In genomic region chr1:170414989-170415733, GRCh38 we compare ENCODE assay signal across 15 cellular contexts.
DNase-seq lines count a peak whose midpoint lies in the region; ATAC-seq and TF ChIP-seq lines count a peak whose summit lies in the region.
"Had no signal": no experiment of that assay in that cellular context is flagged by ENCODE, and none has a peak within 500 bp of the region (broad histone marks: within the 10 kb centered on the region; RNA-seq: fewer than 3 reads in every experiment).

No MANE protein-coding gene starts in this region.

- no peaks in the 10 kb centered on the region for H4K20me1 ChIP-seq in fibroblast of lung (ENCODE audit: control insufficient read depth, extremely low read depth, insufficient read depth, low read length)

- H2BK15ac ChIP-seq in mesenchymal stem cell (ENCODE audit: low read depth, poor library complexity, severe bottlenecking): no peak overlapping the region

- H3K4me1 ChIP-seq in fibroblast of lung (ENCODE audit: control insufficient read depth, extremely low read depth, insufficient read depth, low read length) (peaks cover 9% of the 10 kb centered on the region), mesenchymal stem cell (ENCODE audit: control insufficient read depth, insufficient read depth, low read depth, low read length) (no peaks in the 10 kb centered on the region)

- no peak overlapping the region for H3K23ac ChIP-seq in mesenchymal stem cell (ENCODE audit: low read length in 2 of 2)

- H3K79me2 ChIP-seq in fibroblast of lung (ENCODE audit: control insufficient read depth, insufficient read depth, low read length): no peaks in the 10 kb centered on the region

- no peak overlapping the region for H3K9ac ChIP-seq in fibroblast of lung (ENCODE audit: insufficient read depth, low read length)
- H3K9ac ChIP-seq in mesenchymal stem cell (ENCODE audit: low read length): peak overlapping the region; percentile 83

- H2AFZ ChIP-seq in fibroblast of lung (ENCODE audit: low read length): no peak overlapping the region
- H2AFZ ChIP-seq in mesenchymal stem cell (ENCODE audit: low read depth, low read length): no peak overlapping the region

- no peak overlapping the region for H2BK12ac ChIP-seq in mesenchymal stem cell (ENCODE audit: low read length in 2 of 2)

- DNase-seq in Right ventricle myocardium inferior (ENCODE audit: missing footprints): no peak
- DNase-seq in cardiac septum (ENCODE audit: low spot score): no peak
- DNase-seq in fibroblast of lung (ENCODE audit: low read depth in 2 of 2): peak; percentile 50 to 63
- DNase-seq in mesenchymal stem cell: no peak
- DNase-seq in inferior parietal cortex (ENCODE audit: extremely low spot score): no peak
- DNase-seq in NCI-H82 (lab: John Stamatoyannopoulos, UW): no peak
- DNase-seq: activated CD4-positive, alpha-beta memory T cell treated with anti-CD3 and anti-CD28 coated beads for 36 hours; COR-L47; kidney glomerular epithelial cell; naive thymus-derived CD4-positive, alpha-beta T cell; NCI-H2081; retina; stimulated activated naive CD4-positive, alpha-beta T cell had no signal

- H3K4ac ChIP-seq in mesenchymal stem cell (ENCODE audit: low read depth in 1 of 2, low read length in 2 of 2): no peak overlapping the region

- no peak overlapping the region for H3K4me2 ChIP-seq in fibroblast of lung (ENCODE audit: extremely low read depth, insufficient read depth, low read length)
- H3K4me2 ChIP-seq in mesenchymal stem cell (ENCODE audit: low read length, poor library complexity, severe bottlenecking): no peak overlapping the region

- intact Hi-C loops in Right ventricle myocardium inferior (cut with DNase I): loop anchor here (5.0 to 10.0 kb wide), 5 partner anchors 63 to 340 kb away; partner anchors contain the start of genes GORAB, KIFAP3 and PRRX1
- intact Hi-C loops in cardiac septum (cut with DNase I): loop anchor here (5.0 kb wide), 3 partner anchors 117 to 247 kb away; partner anchors contain the start of genes GORAB and PRRX1

- ATAC-seq in Right ventricle myocardium inferior (peak; percentile 79), HG02981 (IDR thresholded peaks at IDR 0.05; ENCODE audit: unreplicated experiment) (no peak), HG02885 (IDR thresholded peaks at IDR 0.05; ENCODE audit: poor library complexity, unreplicated experiment) (no peak)
- ATAC-seq: naive thymus-derived CD4-positive, alpha-beta T cell had no signal

- H3K14ac ChIP-seq in mesenchymal stem cell (ENCODE audit: low read length in 2 of 2): no peak overlapping the region

- 93% methylated on average over 3 of the region's 3 CpGs for WGBS in mesenchymal stem cell

- H3K4me3 ChIP-seq in fibroblast of lung (replicated peaks in 1 of 4; ENCODE audit: control extremely low read depth in 1 of 4, insufficient read depth in 1 of 4, low read depth in 3 of 4, low read length in 4 of 4) (no peak overlapping the region), mesenchymal stem cell (ENCODE audit: insufficient read depth in 1 of 2, low read depth in 1 of 2, low read length in 2 of 2) (no peak overlapping the region)

- H3K18ac ChIP-seq in mesenchymal stem cell (ENCODE audit: low read depth in 1 of 2, low read length in 2 of 2): no peak overlapping the region

- no peak for TF ChIP-seq CTCF in fibroblast of lung (conservative IDR thresholded peaks at IDR 0.05 in 1 of 2, IDR thresholded peaks at IDR 0.05 in 1 of 2; ENCODE audit: low read depth in 1 of 2, low read length in 2 of 2)

- no peak overlapping the region for H4K91ac ChIP-seq in mesenchymal stem cell (ENCODE audit: low read length)

- no peak overlapping the region for H4K8ac ChIP-seq in mesenchymal stem cell (ENCODE audit: low read length)

- H2AK5ac ChIP-seq in mesenchymal stem cell (ENCODE audit: low read length, severe bottlenecking): no peak overlapping the region

- H3K79me1 ChIP-seq in mesenchymal stem cell (replicated peaks; ENCODE audit: low read length, poor library complexity, severe bottlenecking): no peaks in the 10 kb centered on the region

- no peak overlapping the region for H2BK120ac ChIP-seq in mesenchymal stem cell (ENCODE audit: low read depth, low read length)

- H3K36me3 ChIP-seq in fibroblast of lung (ENCODE audit: control insufficient read depth, insufficient read depth, low read length) (no peaks in the 10 kb centered on the region), mesenchymal stem cell (ENCODE audit: control insufficient read depth in 1 of 2, insufficient read depth in 2 of 2, low read depth in 1 of 2, low read length in 2 of 2) (no peaks in the 10 kb centered on the region)

- H2BK5ac ChIP-seq in mesenchymal stem cell (ENCODE audit: low read depth, low read length, poor library complexity, severe bottlenecking): no peak overlapping the region

- H3K27ac ChIP-seq in fibroblast of lung (ENCODE audit: insufficient read depth, low read length) (peak overlapping the region; percentile 44), mesenchymal stem cell (ENCODE audit: low read length, poor library complexity, severe bottlenecking) (no peak overlapping the region)

- H3K27me3 ChIP-seq in fibroblast of lung (ENCODE audit: control insufficient read depth, insufficient read depth, low read length) (no peaks in the 10 kb centered on the region), mesenchymal stem cell (ENCODE audit: control insufficient read depth in 1 of 2, insufficient read depth in 1 of 2, low read length in 2 of 2) (no peaks in the 10 kb centered on the region)

- H3K9me3 ChIP-seq in fibroblast of lung (ENCODE audit: control insufficient read depth, insufficient read depth, low read depth, low read length) (no peaks in the 10 kb centered on the region), mesenchymal stem cell (ENCODE audit: control insufficient read depth, low read length) (no peaks in the 10 kb centered on the region)

Comparison
In these comparisons a context has a peak if more than half of its experiments do, and no peak if none do; other contexts are left out.
1. DNase-seq: peak in fibroblast of lung (2 of 2); none in Right ventricle myocardium inferior (single experiment), cardiac septum (single experiment), mesenchymal stem cell (single experiment), inferior parietal cortex (single experiment) and NCI-H82 (single experiment).